ENCODE assay signal across 20 cellular contexts in the genomic region with DNA sequence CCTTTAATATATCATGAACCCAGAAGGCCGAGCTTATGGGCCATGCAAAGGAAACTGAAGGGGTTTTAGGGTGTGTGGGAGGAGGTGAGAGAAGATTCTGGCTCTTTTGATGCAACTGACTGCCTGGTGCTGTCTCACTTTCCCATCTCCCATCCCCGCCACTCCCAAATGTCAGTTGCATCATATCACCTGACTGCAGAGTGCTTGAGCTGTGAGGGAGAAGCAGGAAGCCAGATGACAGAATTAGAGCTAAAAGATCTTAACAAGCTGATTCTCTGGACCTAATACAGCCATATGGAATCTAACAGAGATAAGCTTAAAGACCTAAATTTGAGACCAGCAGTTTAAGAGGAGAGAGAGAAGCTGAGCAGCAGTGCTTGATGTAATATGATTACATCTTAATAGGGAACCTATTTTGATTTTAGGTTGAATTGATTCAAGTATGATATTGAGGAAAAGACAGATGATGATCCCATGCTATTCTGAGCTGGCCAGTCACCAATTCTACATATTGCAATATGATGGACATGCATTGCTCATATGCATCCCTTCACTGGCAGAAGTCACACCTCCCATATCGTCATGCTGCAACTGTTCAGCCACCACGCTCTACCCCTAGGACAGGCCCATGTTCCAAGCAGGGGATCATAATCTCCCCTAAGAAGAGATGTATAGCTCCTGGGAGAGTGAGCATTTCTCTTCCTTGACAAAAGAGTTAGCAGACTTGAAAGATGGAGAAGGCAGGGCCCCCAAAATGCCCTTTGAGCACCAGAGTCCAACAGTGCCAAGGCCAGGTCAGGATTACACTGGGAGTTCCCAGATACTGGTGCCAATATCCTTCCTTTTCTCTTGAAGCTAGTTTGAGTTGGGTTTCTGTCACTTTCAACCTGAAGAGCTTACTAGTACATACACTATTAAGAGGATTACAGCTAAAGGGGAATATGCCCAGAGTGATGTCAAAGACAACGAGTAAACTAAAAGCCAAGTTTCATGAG. TPM values are rescaled to one million over a fixed set of nuclear protein-coding genes. Genes with fewer than 3 reads are reported as not detected.
DNase-seq lines count a peak whose midpoint lies in the region; ATAC-seq, FAIRE-seq and TF ChIP-seq lines count a peak whose summit lies in the region.
"Had no signal": no experiment of that assay in that cellular context is flagged by ENCODE, and none has a peak within 500 bp of the region (broad histone marks: within the 10 kb centered on the region; RNA-seq: fewer than 3 reads in every experiment).

No MANE protein-coding gene starts in this region.

- H3K4me3 Mint-ChIP-seq in natural killer cell: no peak overlapping the region
- H3K4me3 Mint-ChIP-seq: activated naive CD8-positive, alpha-beta T cell; HFFc6; neural progenitor cell had no signal

- H3K4me1 Mint-ChIP-seq in natural killer cell: peaks cover 0 to 5% of the 10 kb centered on the region in 2 donors

- TF ChIP-seq POLR2A in right lobe of liver (IDR thresholded peaks at IDR 0.05) (no peak), Peyer's patch (IDR thresholded peaks at IDR 0.05) (no peak)

- H3K9me3 Mint-ChIP-seq in natural killer cell: no peaks in the 10 kb centered on the region
- H3K9me3 Mint-ChIP-seq: HFFc6, neural progenitor cell had no signal

- FAIRE-seq in D721Med (lab: Jason Lieb, UNC): peak; percentile 80

- no peaks in the 10 kb centered on the region for H3K36me3 ChIP-seq in right lobe of liver
- no peaks in the 10 kb centered on the region for H3K36me3 ChIP-seq in right atrium auricular region
- H3K36me3 ChIP-seq in Peyer's patch: no peaks in the 10 kb centered on the region
- H3K36me3 ChIP-seq: lower lobe of right lung, neural progenitor cell, thoracic aorta had no signal

- H3K4me3 ChIP-seq in right lobe of liver: no peak overlapping the region
- no peak overlapping the region for H3K4me3 ChIP-seq in right atrium auricular region
- no peak overlapping the region for H3K4me3 ChIP-seq in Peyer's patch
- H3K4me3 ChIP-seq: lower lobe of right lung, neural progenitor cell, thoracic aorta had no signal

- H3K27me3 Mint-ChIP-seq in natural killer cell (ENCODE audit: low read depth in 2 of 2): no peaks in the 10 kb centered on the region
- H3K27me3 Mint-ChIP-seq: activated naive CD8-positive, alpha-beta T cell had no signal

- no peaks in the 10 kb centered on the region for H3K9me3 ChIP-seq in right lobe of liver
- no peaks in the 10 kb centered on the region for H3K9me3 ChIP-seq in right atrium auricular region
- H3K9me3 ChIP-seq in Peyer's patch: no peaks in the 10 kb centered on the region
- H3K9me3 ChIP-seq: lower lobe of right lung, thoracic aorta had no signal

- 72% methylated on average over 5 of the region's 5 CpGs for WGBS in right lobe of liver (ENCODE audit: insufficient coverage, low coverage, low lambda C conversion rate, missing lambda C conversion rate)

- no peaks in the 10 kb centered on the region for H3K36me3 Mint-ChIP-seq in natural killer cell
- H3K36me3 Mint-ChIP-seq: activated naive CD8-positive, alpha-beta T cell had no signal

- H3K27ac Mint-ChIP-seq in natural killer cell: no peak overlapping the region
- H3K27ac Mint-ChIP-seq: activated naive CD8-positive, alpha-beta T cell; HFFc6; neural progenitor cell had no signal

- TF ChIP-seq CTCF in D721Med (IDR thresholded peaks at IDR 0.05; ENCODE audit: insufficient read depth, missing control alignments): no peak
- no peak for TF ChIP-seq CTCF in right lobe of liver (IDR thresholded peaks at IDR 0.05)
- TF ChIP-seq CTCF in right atrium auricular region (IDR thresholded peaks at IDR 0.05): no peak
- no peak for TF ChIP-seq CTCF in Peyer's patch (IDR thresholded peaks at IDR 0.05)
- TF ChIP-seq CTCF in natural killer cell (IDR thresholded peaks at IDR 0.05): no peak

- DNase-seq in D721Med (ENCODE audit: insufficient read length, low spot score): no peak
- peak; percentile 43 for DNase-seq in NCI-H2029 treated with DMSO at 0.1 percent for 48 hours (lab: John Stamatoyannopoulos, UW)
- DNase-seq in amniotic epithelial cell (ENCODE audit: low read depth): peak; percentile 51
- DNase-seq in right lobe of liver: no peak
- no peak for DNase-seq in right atrium auricular region (ENCODE audit: low spot score)
- no peak for DNase-seq in NCI-H526 treated with DMSO at 0.1 percent for 48 hours (lab: John Stamatoyannopoulos, UW)
- no peak for DNase-seq in Peyer's patch
- no peak for DNase-seq in natural killer cell
- DNase-seq: activated CD4-positive, CD25-positive, alpha-beta regulatory T cell treated with anti-CD3 and anti-CD28 coated beads, Interleukin-2, amount 50 U/mL, for 72 hours; AML-193; central memory CD4-positive, alpha-beta T cell; effector memory CD4-positive, alpha-beta T cell; HFFc6; lower lobe of right lung; NK-92 treated with Interleukin-12 subunit alpha and Interleukin-12 subunit beta, amount 100 ng/mL, for 24 hours; stimulated activated CD4-positive, alpha-beta T cell treated with anti-CD3 and anti-CD28 coated beads, Interleukin-2, amount 100 ng/mL, for 24 hours; T-helper 1 cell had no signal

- peak in 3 of 4 donors; percentile 7 to 60 (median 30) for ATAC-seq in right lobe of liver
- no peak for ATAC-seq in natural killer cell

- no peaks in the 10 kb centered on the region for H3K27me3 ChIP-seq in right lobe of liver
- no peaks in the 10 kb centered on the region for H3K27me3 ChIP-seq in right atrium auricular region
- H3K27me3 ChIP-seq in Peyer's patch: no peaks in the 10 kb centered on the region
- H3K27me3 ChIP-seq: neural progenitor cell had no signal

- peaks cover 0 to 25% (median 9%) of the 10 kb centered on the region in 4 donors for H3K4me1 ChIP-seq in right lobe of liver
- H3K4me1 ChIP-seq in right atrium auricular region: no peaks in the 10 kb centered on the region
- H3K4me1 ChIP-seq in Peyer's patch: peaks cover 0 to 48% (median 0%) of the 10 kb centered on the region in 4 donors

- H3K27ac ChIP-seq in right lobe of liver: no peak overlapping the region
- no peak overlapping the region for H3K27ac ChIP-seq in right atrium auricular region
- peak overlapping the region in 2 of 4 donors; percentile 53 to 77 for H3K27ac ChIP-seq in Peyer's patch
- H3K27ac ChIP-seq: lower lobe of right lung, neural progenitor cell, thoracic aorta had no signal

- intact Hi-C loops in right lobe of liver (cut with DNase I): no loop called here
- intact Hi-C loops in natural killer cell (cut with micrococcal nuclease): no loop called here

RNA-seq across cellular contexts. Expression of a gene that starts 44.9 kb away (rescaled TPM):
- total RNA-seq in right lobe of liver (10 to 100 TPM; 12.7 to 26.7 (median 21.5) TPM), right atrium auricular region (10 to 100 TPM; 18.8 to 24.6 TPM), Peyer's patch (100 to 1,000 TPM; 129 to 211 (median 176) TPM), natural killer cell (1 to 10 TPM in 2 of 3 donors, under 1 TPM in 1; 1.00 to 2.5 (median 1.3) TPM)

Comparison
In these comparisons a context has a peak if more than half of its experiments do, and no peak if none do; other contexts are left out.
1. DNase-seq: peak in NCI-H2029 treated with DMSO at 0.1 percent for 48 hours (single experiment) and amniotic epithelial cell (single experiment); none in D721Med (single experiment), right lobe of liver (0 of 3), right atrium auricular region (single experiment), NCI-H526 treated with DMSO at 0.1 percent for 48 hours (single experiment), Peyer's patch (0 of 3) and natural killer cell (single experiment).
2. ATAC-seq: peak in right lobe of liver (3 of 4); none in natural killer cell (0 of 3).
3. RNA of a gene that starts 44.9 kb away (total RNA-seq): 129 to 211 TPM in Peyer's patch; 18.8 to 24.6 TPM in right atrium auricular region, 12.7 to 26.7 TPM in right lobe of liver and 1.00 to 2.5 TPM in natural killer cell; every median in the first group is over 4 times any median in the second.